Comparison of ENCODE assay signal across 1 cellular context in genomic region chr11:126348806-126349582, GRCh38.
TF ChIP-seq lines count a peak whose summit lies in the region.

No MANE protein-coding gene starts in this region.

TF ChIP-seq in HepG2, 621 proteins besides CTCF, POLR2A, EP300 and RAD21 (continued from another document):
- no peak for TF ChIP-seq ZBTB4 (CRISPR knock-in tag; IDR thresholded peaks at IDR 0.05; ENCODE audit: borderline replicate concordance)
- TF ChIP-seq NR1H2 (CRISPR knock-in tag; IDR thresholded peaks at IDR 0.05; ENCODE audit: borderline replicate concordance, low read depth), result no peak
